ENCODE assay signal across 15 cellular contexts in genomic region chr7:158310924-158311713, GRCh38.
A peak's percentile ranks its signal among the peaks of the same experiment; 100 is the strongest.
DNase-seq lines count a peak whose midpoint lies in the region; ATAC-seq and TF ChIP-seq lines count a peak whose summit lies in the region.
"Had no signal": no experiment of that assay in that cellular context is flagged by ENCODE, and none has a peak within 500 bp of the region (broad histone marks: within the 10 kb centered on the region; RNA-seq: fewer than 3 reads in every experiment).

No MANE protein-coding gene starts in this region.

- H3K9me2 ChIP-seq in neural cell (ENCODE audit: insufficient read depth, low read length): no peaks in the 10 kb centered on the region
- no peaks in the 10 kb centered on the region for H3K9me2 ChIP-seq in hepatocyte (replicated peaks; ENCODE audit: insufficient read depth)

- H3K4me3 ChIP-seq in HUES64 (ENCODE audit: low read length): peak overlapping the region; percentile 5; the same call in 1 of the 2 replicates
- H3K4me3 ChIP-seq in esophagus muscularis mucosa: no peak overlapping the region
- peak overlapping the region; percentile 51 for H3K4me3 ChIP-seq in neural cell (ENCODE audit: low read length)
- H3K4me3 ChIP-seq in hepatocyte: no peak overlapping the region
- H3K4me3 ChIP-seq: BLaER1 treated with 17β-estradiol and CSF1 and Interleukin-3, amounts not matched to agents 10 nM and 100 nM; GM23338 had no signal

- H3K4me2 ChIP-seq in neural cell (ENCODE audit: low read length) (no peak overlapping the region), hepatocyte (no peak overlapping the region)
- H3K4me2 ChIP-seq: BLaER1 treated with 17β-estradiol and CSF1 and Interleukin-3, amounts not matched to agents 10 nM and 100 nM; GM23338 had no signal

- ATAC-seq in HG02852 (IDR thresholded peaks at IDR 0.05; ENCODE audit: unreplicated experiment) (no peak), GM21423 (IDR thresholded peaks at IDR 0.05; ENCODE audit: unreplicated experiment) (no peak)
- ATAC-seq: GM23338, HepG2 had no signal

- TF ChIP-seq EP300 in esophagus muscularis mucosa (IDR thresholded peaks at IDR 0.05) (no peak), neural cell (conservative IDR thresholded peaks at IDR 0.05; ENCODE audit: poor library complexity, severe bottlenecking) (peak; percentile 100)

- H3K9ac ChIP-seq in HUES64 (ENCODE audit: low read depth, low read length): no peak overlapping the region
- peak overlapping the region; percentile 70 for H3K9ac ChIP-seq in neural cell (ENCODE audit: low read length)
- H3K9ac ChIP-seq: BLaER1 treated with 17β-estradiol and CSF1 and Interleukin-3, amounts not matched to agents 10 nM and 100 nM had no signal

- intact Hi-C loops in esophagus muscularis mucosa (cut with DNase I): no loop called here

- H2AFZ ChIP-seq in neural cell (ENCODE audit: low read depth, low read length): no peak overlapping the region
- no peak overlapping the region for H2AFZ ChIP-seq in hepatocyte
- H2AFZ ChIP-seq: GM23338 had no signal

- TF ChIP-seq POLR2A in esophagus muscularis mucosa (IDR thresholded peaks at IDR 0.05; ENCODE audit: low read depth): no peak

- H3K9me3 ChIP-seq in HUES64 (ENCODE audit: insufficient read depth, low read depth, low read length): peaks cover 93% of the 10 kb centered on the region
- peaks cover 0 to 23% (median 14%) of the 10 kb centered on the region in 4 donors for H3K9me3 ChIP-seq in esophagus muscularis mucosa
- H3K9me3 ChIP-seq in neural cell (ENCODE audit: low read length): peaks cover 13% of the 10 kb centered on the region
- H3K9me3 ChIP-seq in hepatocyte (ENCODE audit: low read depth): peaks cover 8% of the 10 kb centered on the region

- H4K20me1 ChIP-seq in neural cell (ENCODE audit: insufficient read depth) (no peaks in the 10 kb centered on the region), hepatocyte (ENCODE audit: insufficient read depth, poor library complexity, severe bottlenecking) (no peaks in the 10 kb centered on the region)
- H4K20me1 ChIP-seq: BLaER1 treated with 17β-estradiol and CSF1 and Interleukin-3, amounts not matched to agents 10 nM and 100 nM had no signal

- TF ChIP-seq CTCF in GM13977 (IDR thresholded peaks at IDR 0.05; ENCODE audit: extremely low read depth, insufficient read depth, missing control alignments) (no peak), esophagus muscularis mucosa (IDR thresholded peaks at IDR 0.05) (no peak), neural cell (IDR thresholded peaks at IDR 0.05; ENCODE audit: poor library complexity, severe bottlenecking) (peak; percentile 9), hepatocyte (IDR thresholded peaks at IDR 0.05; ENCODE audit: poor library complexity) (no peak)

- in situ Hi-C loops in GM13977 (cut with MboI; ENCODE audit: low pct_unique_long_range_greater_than_20kb, low sequenced_read_pairs, unreplicated experiment): no loop called here

- H3F3A ChIP-seq in neural cell (ENCODE audit: insufficient read depth, low read length, poor library complexity, severe bottlenecking): peaks cover 3% of the 10 kb centered on the region

- TF ChIP-seq RAD21 in neural cell (conservative IDR thresholded peaks at IDR 0.05): peak; percentile 48

- H3K27ac ChIP-seq in HUES64 (ENCODE audit: low read depth, low read length) (no peak overlapping the region), esophagus muscularis mucosa (replicated peaks in 1 of 4) (no peak overlapping the region), neural cell (ENCODE audit: low read length) (peak overlapping the region; percentile 95), hepatocyte (no peak overlapping the region)
- H3K27ac ChIP-seq: BLaER1 treated with 17β-estradiol and CSF1 and Interleukin-3, amounts not matched to agents 10 nM and 100 nM had no signal

- H3K79me2 ChIP-seq in neural cell (replicated peaks; ENCODE audit: insufficient read depth, low read length) (no peaks in the 10 kb centered on the region), hepatocyte (no peaks in the 10 kb centered on the region)

- DNase-seq in GM13977 (ENCODE audit: low spot score) (peak; percentile 7), esophagus muscularis mucosa (ENCODE audit: extremely low spot score) (peak; percentile 70), hepatocyte (ENCODE audit: low spot score) (no peak), HPDE6-E6E7 (ENCODE audit: extremely low spot score) (no peak)
- DNase-seq: ACHN; CD4-positive, CD25-positive, alpha-beta regulatory T cell; DMS 273 treated with DMSO at 0.1 percent for 48 hours; HCEC 1CT had no signal

- no peaks in the 10 kb centered on the region for H3K36me3 ChIP-seq in HUES64 (ENCODE audit: insufficient read depth, low read length)
- no peaks in the 10 kb centered on the region for H3K36me3 ChIP-seq in esophagus muscularis mucosa
- peaks cover 7% of the 10 kb centered on the region for H3K36me3 ChIP-seq in neural cell (ENCODE audit: insufficient read depth, low read length)
- H3K36me3 ChIP-seq in hepatocyte (replicated peaks; ENCODE audit: insufficient read depth, low read depth): no peaks in the 10 kb centered on the region

- H3K4me1 ChIP-seq in HUES64 (ENCODE audit: insufficient read depth, low read length): no peaks in the 10 kb centered on the region
- H3K4me1 ChIP-seq in esophagus muscularis mucosa: no peaks in the 10 kb centered on the region
- no peaks in the 10 kb centered on the region for H3K4me1 ChIP-seq in hepatocyte (ENCODE audit: insufficient read depth)
- H3K4me1 ChIP-seq: BLaER1 treated with 17β-estradiol and CSF1 and Interleukin-3, amounts not matched to agents 10 nM and 100 nM had no signal

- no peaks in the 10 kb centered on the region for H3K27me3 ChIP-seq in HUES64 (ENCODE audit: insufficient read depth, low read length)
- peaks cover 0 to 8% (median 0%) of the 10 kb centered on the region in 4 donors for H3K27me3 ChIP-seq in esophagus muscularis mucosa
- H3K27me3 ChIP-seq in neural cell (ENCODE audit: insufficient read depth, low read depth, low read length): no peaks in the 10 kb centered on the region
- H3K27me3 ChIP-seq in hepatocyte: no peaks in the 10 kb centered on the region
- H3K27me3 ChIP-seq: BLaER1 treated with 17β-estradiol and CSF1 and Interleukin-3, amounts not matched to agents 10 nM and 100 nM had no signal

- 83% methylated on average over 17 of the region's 17 CpGs for WGBS in HUES64
- 80% methylated on average over 17 of the region's 17 CpGs for WGBS in esophagus muscularis mucosa
- WGBS in hepatocyte (ENCODE audit: low lambda C conversion rate, missing lambda C conversion rate): 86% methylated on average over 17 of the region's 17 CpGs

TF ChIP-seq in neural cell, 6 proteins besides CTCF, POLR2A, EP300 and RAD21:
- TF ChIP-seq SMC3 (conservative IDR thresholded peaks at IDR 0.05; ENCODE audit: poor library complexity) (peak; percentile 30), MXI1 (conservative IDR thresholded peaks at IDR 0.05; ENCODE audit: poor library complexity, severe bottlenecking) (no peak), EZH2 (IDR thresholded peaks at IDR 0.05; ENCODE audit: borderline replicate concordance, insufficient read depth, low read length, poor library complexity, severe bottlenecking) (no peak), TAF1 (IDR thresholded peaks at IDR 0.05; ENCODE audit: low read depth) (no peak), REST (IDR thresholded peaks at IDR 0.05; ENCODE audit: borderline replicate concordance) (peak; percentile 80), POLR2AphosphoS5 (IDR thresholded peaks at IDR 0.05) (peak; percentile 80)

Comparison
In these comparisons a context has a peak if more than half of its experiments do, and no peak if none do; other contexts are left out.
1. DNase-seq: peak in GM13977 (single experiment) and esophagus muscularis mucosa (single experiment); none in hepatocyte (single experiment) and HPDE6-E6E7 (single experiment).
2. H3K4me3 ChIP-seq: peak in HUES64 (single experiment) and neural cell (single experiment); none in esophagus muscularis mucosa (0 of 4) and hepatocyte (single experiment).